ENCODE assay signal across 19 cellular contexts in the genomic region with DNA sequence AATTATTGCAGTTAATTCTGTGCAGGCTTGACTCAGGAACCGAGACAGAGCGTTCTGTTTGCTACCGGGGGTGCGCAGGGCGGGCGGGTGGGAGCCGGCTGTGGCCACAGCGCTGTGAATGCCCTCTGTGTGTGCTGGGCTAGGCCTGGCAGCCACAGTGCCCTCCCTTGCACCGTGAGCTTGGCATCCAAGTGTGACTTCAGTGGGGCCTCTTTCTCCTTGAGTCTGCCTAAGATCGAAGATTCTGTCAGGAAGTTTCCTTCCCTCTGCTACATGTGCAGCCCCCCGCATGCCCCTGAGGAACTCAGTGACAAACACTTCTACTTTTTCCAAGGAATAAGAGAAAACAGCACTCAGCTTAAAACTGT. TPM values are rescaled to one million over a fixed set of nuclear protein-coding genes. Genes with fewer than 3 reads are reported as not detected.
DNase-seq lines count a peak whose midpoint lies in the region; ATAC-seq, FAIRE-seq and TF ChIP-seq lines count a peak whose summit lies in the region.
"Had no signal": no experiment of that assay in that cellular context is flagged by ENCODE, and none has a peak within 500 bp of the region (broad histone marks: within the 10 kb centered on the region; RNA-seq: fewer than 3 reads in every experiment).

No MANE protein-coding gene starts in this region.

- no peaks in the 10 kb centered on the region for H3K27me3 ChIP-seq in stomach smooth muscle (ENCODE audit: control insufficient read depth in 1 of 2, insufficient read depth in 2 of 2, low read length in 2 of 2)
- no peaks in the 10 kb centered on the region for H3K27me3 ChIP-seq in small intestine (ENCODE audit: control insufficient read depth in 2 of 2, insufficient read depth in 2 of 2, low read length in 2 of 2)
- H3K27me3 ChIP-seq: MG63 had no signal

- no peaks in the 10 kb centered on the region for H3K9me3 ChIP-seq in stomach smooth muscle (ENCODE audit: control insufficient read depth in 2 of 2, low read length in 2 of 2)
- H3K9me3 ChIP-seq in small intestine (ENCODE audit: control insufficient read depth, low read depth) = no peaks in the 10 kb centered on the region
- H3K9me3 ChIP-seq: A549, MG63 had no signal

- H3K4me1 Mint-ChIP-seq in WTC11 = no peaks in the 10 kb centered on the region

- TF ChIP-seq CTCF in RWPE1 (conservative IDR thresholded peaks at IDR 0.05; ENCODE audit: low read depth) (no peak), WTC11 (IDR thresholded peaks at IDR 0.05) (no peak)

- peaks cover 3% of the 10 kb centered on the region; the same call in 1 of the 2 replicates for H3K27me3 Mint-ChIP-seq in WTC11 (ENCODE audit: low read depth)

- no peak for FAIRE-seq in small intestine (lab: Jason Lieb, UNC)
- FAIRE-seq: A549, G401.6 had no signal

- H3K9ac ChIP-seq in stomach smooth muscle (ENCODE audit: low read length in 2 of 2) = no peak overlapping the region

- no peak overlapping the region for H3K4me3 Mint-ChIP-seq in WTC11

- no peak overlapping the region for H3K27ac Mint-ChIP-seq in WTC11

- H3K36me3 Mint-ChIP-seq in WTC11 = no peaks in the 10 kb centered on the region

- H3K9me3 Mint-ChIP-seq in WTC11 = no peaks in the 10 kb centered on the region

- H3K27ac ChIP-seq in cingulate gyrus (ENCODE audit: low read depth, low read length) (peak overlapping the region; percentile 55), stomach smooth muscle (ENCODE audit: low read length) (peak overlapping the region; percentile 37), RWPE1 (no peak overlapping the region), small intestine (ENCODE audit: low read depth in 1 of 2, low read length in 1 of 2) (no peak overlapping the region)
- H3K27ac ChIP-seq: A549 had no signal

- POLR2A ChIA-PET in RWPE1 (lab: Yijun Ruan, JAX; ENCODE audit: low non-redundant PET) = no interaction called here
- POLR2A ChIA-PET in WTC11 (lab: Charles Lee) = no interaction called here

- H3K4me1 ChIP-seq in stomach smooth muscle (ENCODE audit: control insufficient read depth, insufficient read depth, low read length) (peaks cover 49% of the 10 kb centered on the region), small intestine (ENCODE audit: control insufficient read depth in 2 of 2, insufficient read depth in 1 of 2, low read depth in 1 of 2, low read length in 1 of 2) (no peaks in the 10 kb centered on the region)
- H3K4me1 ChIP-seq: A549 had no signal

- no peak overlapping the region for H3K4me3 ChIP-seq in stomach smooth muscle (ENCODE audit: low read length in 2 of 2)
- H3K4me3 ChIP-seq in small intestine (ENCODE audit: low read depth in 1 of 2, low read length in 2 of 2) = no peak overlapping the region
- H3K4me3 ChIP-seq: A549, MG63 had no signal

- peak; percentile 86 for DNase-seq in Ammon's horn (ENCODE audit: low spot score)
- DNase-seq in medulla oblongata (ENCODE audit: extremely low spot score) = peak; percentile 66
- no peak for DNase-seq in stimulated activated naive CD4-positive, alpha-beta T cell (lab: John Stamatoyannopoulos, UW)
- DNase-seq in RWPE1 (ENCODE audit: low spot score) = no peak
- no peak for DNase-seq in WTC11 (ENCODE audit: low spot score)
- DNase-seq in small intestine = no peak
- DNase-seq: DMS79; GOT3; KG1; MG63; NCI-H1092 treated with DMSO at 0.1 percent for 48 hours; NCI-H1694 treated with DMSO at 0.1 percent for 48 hours; NCI-H345; NCI-H69; NK-92 treated with Interleukin-12 subunit alpha and Interleukin-12 subunit beta, amount 100 ng/mL, for 24 hours had no signal

- no peaks in the 10 kb centered on the region for H3K36me3 ChIP-seq in stomach smooth muscle (ENCODE audit: control insufficient read depth in 2 of 2, insufficient read depth in 2 of 2, low read length in 2 of 2)
- no peaks in the 10 kb centered on the region for H3K36me3 ChIP-seq in small intestine (ENCODE audit: control insufficient read depth in 2 of 2, insufficient read depth in 2 of 2, low read length in 2 of 2)
- H3K36me3 ChIP-seq: MG63 had no signal

- CTCF ChIA-PET in RWPE1 (lab: Yijun Ruan, JAX) (no interaction called here), WTC11 (lab: Charles Lee) (interaction anchor here (0.6 to 1.7 kb wide), 2 partner anchors 420 to 1779 kb away, joined by 3 to 5 read pairs; no protein-coding TSS in a partner anchor)

- 88 to 91% (median 89%) methylated on average over 11 of the region's 11 CpGs for WGBS in small intestine, 3 donors

- ATAC-seq in WTC11 = no peak
- ATAC-seq: A549 had no signal

TF ChIP-seq in WTC11, 78 proteins besides CTCF, POLR2A, EP300 and RAD21:
- TF ChIP-seq, protein P1, sequence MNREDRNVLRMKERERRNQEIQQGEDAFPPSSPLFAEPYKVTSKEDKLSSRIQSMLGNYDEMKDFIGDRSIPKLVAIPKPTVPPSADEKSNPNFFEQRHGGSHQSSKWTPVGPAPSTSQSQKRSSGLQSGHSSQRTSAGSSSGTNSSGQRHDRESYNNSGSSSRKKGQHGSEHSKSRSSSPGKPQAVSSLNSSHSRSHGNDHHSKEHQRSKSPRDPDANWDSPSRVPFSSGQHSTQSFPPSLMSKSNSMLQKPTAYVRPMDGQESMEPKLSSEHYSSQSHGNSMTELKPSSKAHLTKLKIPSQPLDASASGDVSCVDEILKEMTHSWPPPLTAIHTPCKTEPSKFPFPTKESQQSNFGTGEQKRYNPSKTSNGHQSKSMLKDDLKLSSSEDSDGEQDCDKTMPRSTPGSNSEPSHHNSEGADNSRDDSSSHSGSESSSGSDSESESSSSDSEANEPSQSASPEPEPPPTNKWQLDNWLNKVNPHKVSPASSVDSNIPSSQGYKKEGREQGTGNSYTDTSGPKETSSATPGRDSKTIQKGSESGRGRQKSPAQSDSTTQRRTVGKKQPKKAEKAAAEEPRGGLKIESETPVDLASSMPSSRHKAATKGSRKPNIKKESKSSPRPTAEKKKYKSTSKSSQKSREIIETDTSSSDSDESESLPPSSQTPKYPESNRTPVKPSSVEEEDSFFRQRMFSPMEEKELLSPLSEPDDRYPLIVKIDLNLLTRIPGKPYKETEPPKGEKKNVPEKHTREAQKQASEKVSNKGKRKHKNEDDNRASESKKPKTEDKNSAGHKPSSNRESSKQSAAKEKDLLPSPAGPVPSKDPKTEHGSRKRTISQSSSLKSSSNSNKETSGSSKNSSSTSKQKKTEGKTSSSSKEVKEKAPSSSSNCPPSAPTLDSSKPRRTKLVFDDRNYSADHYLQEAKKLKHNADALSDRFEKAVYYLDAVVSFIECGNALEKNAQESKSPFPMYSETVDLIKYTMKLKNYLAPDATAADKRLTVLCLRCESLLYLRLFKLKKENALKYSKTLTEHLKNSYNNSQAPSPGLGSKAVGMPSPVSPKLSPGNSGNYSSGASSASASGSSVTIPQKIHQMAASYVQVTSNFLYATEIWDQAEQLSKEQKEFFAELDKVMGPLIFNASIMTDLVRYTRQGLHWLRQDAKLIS (CRISPR knock-in tag; IDR thresholded peaks at IDR 0.05; ENCODE audit: borderline replicate concordance) = no peak
- TF ChIP-seq TCF7 (CRISPR knock-in tag; IDR thresholded peaks at IDR 0.05; ENCODE audit: low read depth) (no peak), EMX1 (CRISPR knock-in tag; IDR thresholded peaks at IDR 0.05) (no peak), ZNF396 (CRISPR knock-in tag; IDR thresholded peaks at IDR 0.05; ENCODE audit: borderline replicate concordance) (no peak), ZNF416 (CRISPR knock-in tag; IDR thresholded peaks at IDR 0.05) (no peak), ZNF263 (CRISPR knock-in tag; IDR thresholded peaks at IDR 0.05; ENCODE audit: low read depth) (no peak), NFYB (CRISPR knock-in tag; conservative IDR thresholded peaks at IDR 0.05; ENCODE audit: low read depth) (no peak), HMGA2 (CRISPR knock-in tag; IDR thresholded peaks at IDR 0.05) (no peak), ZNF138 (CRISPR knock-in tag; conservative IDR thresholded peaks at IDR 0.05) (no peak)
- TF ChIP-seq, protein P2, sequence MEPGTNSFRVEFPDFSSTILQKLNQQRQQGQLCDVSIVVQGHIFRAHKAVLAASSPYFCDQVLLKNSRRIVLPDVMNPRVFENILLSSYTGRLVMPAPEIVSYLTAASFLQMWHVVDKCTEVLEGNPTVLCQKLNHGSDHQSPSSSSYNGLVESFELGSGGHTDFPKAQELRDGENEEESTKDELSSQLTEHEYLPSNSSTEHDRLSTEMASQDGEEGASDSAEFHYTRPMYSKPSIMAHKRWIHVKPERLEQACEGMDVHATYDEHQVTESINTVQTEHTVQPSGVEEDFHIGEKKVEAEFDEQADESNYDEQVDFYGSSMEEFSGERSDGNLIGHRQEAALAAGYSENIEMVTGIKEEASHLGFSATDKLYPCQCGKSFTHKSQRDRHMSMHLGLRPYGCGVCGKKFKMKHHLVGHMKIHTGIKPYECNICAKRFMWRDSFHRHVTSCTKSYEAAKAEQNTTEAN (CRISPR knock-in tag; IDR thresholded peaks at IDR 0.05) = no peak
- TF ChIP-seq, protein P3, sequence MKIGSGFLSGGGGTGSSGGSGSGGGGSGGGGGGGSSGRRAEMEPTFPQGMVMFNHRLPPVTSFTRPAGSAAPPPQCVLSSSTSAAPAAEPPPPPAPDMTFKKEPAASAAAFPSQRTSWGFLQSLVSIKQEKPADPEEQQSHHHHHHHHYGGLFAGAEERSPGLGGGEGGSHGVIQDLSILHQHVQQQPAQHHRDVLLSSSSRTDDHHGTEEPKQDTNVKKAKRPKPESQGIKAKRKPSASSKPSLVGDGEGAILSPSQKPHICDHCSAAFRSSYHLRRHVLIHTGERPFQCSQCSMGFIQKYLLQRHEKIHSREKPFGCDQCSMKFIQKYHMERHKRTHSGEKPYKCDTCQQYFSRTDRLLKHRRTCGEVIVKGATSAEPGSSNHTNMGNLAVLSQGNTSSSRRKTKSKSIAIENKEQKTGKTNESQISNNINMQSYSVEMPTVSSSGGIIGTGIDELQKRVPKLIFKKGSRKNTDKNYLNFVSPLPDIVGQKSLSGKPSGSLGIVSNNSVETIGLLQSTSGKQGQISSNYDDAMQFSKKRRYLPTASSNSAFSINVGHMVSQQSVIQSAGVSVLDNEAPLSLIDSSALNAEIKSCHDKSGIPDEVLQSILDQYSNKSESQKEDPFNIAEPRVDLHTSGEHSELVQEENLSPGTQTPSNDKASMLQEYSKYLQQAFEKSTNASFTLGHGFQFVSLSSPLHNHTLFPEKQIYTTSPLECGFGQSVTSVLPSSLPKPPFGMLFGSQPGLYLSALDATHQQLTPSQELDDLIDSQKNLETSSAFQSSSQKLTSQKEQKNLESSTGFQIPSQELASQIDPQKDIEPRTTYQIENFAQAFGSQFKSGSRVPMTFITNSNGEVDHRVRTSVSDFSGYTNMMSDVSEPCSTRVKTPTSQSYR (CRISPR knock-in tag; IDR thresholded peaks at IDR 0.05) = no peak
- TF ChIP-seq, protein P4, sequence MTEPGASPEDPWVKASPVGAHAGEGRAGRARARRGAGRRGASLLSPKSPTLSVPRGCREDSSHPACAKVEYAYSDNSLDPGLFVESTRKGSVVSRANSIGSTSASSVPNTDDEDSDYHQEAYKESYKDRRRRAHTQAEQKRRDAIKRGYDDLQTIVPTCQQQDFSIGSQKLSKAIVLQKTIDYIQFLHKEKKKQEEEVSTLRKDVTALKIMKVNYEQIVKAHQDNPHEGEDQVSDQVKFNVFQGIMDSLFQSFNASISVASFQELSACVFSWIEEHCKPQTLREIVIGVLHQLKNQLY (CRISPR knock-in tag; IDR thresholded peaks at IDR 0.05) = no peak
TF ChIP-seq in WTC11: peak in this region for 0.

RNA-seq across cellular contexts. Expression of a gene that starts 19.8 kb away (rescaled TPM):
- 0.23 to 0.62 TPM (median 0.44 TPM) in 3 replicates for total RNA-seq in WTC11 (2021)
- polyA plus RNA-seq in small intestine = under 1 TPM in 1 of 3 donors, not detected in 2; 0.52 TPM
- polyA plus RNA-seq: A549 had no signal

RNA-seq across cellular contexts. Expression of a gene that starts 31.3 kb away (rescaled TPM):
- 1.4 to 17.3 TPM (median 2.8 TPM) in 3 replicates for total RNA-seq in WTC11 (2021)
- polyA plus RNA-seq in small intestine = 1 to 10 TPM in 1 of 3 donors, not detected in 2; 4.2 TPM

Comparison
In these comparisons a context has a peak if more than half of its experiments do, and no peak if none do; other contexts are left out.
1. DNase-seq: peak in Ammon's horn (single experiment) and medulla oblongata (single experiment); none in stimulated activated naive CD4-positive, alpha-beta T cell (0 of 6), RWPE1 (single experiment), WTC11 (single experiment) and small intestine (single experiment).
2. H3K27ac ChIP-seq: peak in cingulate gyrus (single experiment) and stomach smooth muscle (single experiment); none in RWPE1 (single experiment) and small intestine (0 of 2).